1 cellular context compared by ENCODE assay signal in genomic region chr21:14836950-14837349, GRCh38.
TF ChIP-seq lines count a peak whose summit lies in the region.

No MANE protein-coding gene starts in this region.

TF ChIP-seq in IMR-90, 13 proteins besides CTCF, POLR2A, EP300 and RAD21 (continued from another document):
- TF ChIP-seq USF2 (IDR thresholded peaks at IDR 0.05; ENCODE audit: low read depth, low read length) (no peak; the same call in 1 of the 2 replicates), MAZ (IDR thresholded peaks at IDR 0.05; ENCODE audit: borderline replicate concordance, low read depth, low read length) (no peak)
